8 cellular contexts compared by ENCODE assay signal in the genomic region with DNA sequence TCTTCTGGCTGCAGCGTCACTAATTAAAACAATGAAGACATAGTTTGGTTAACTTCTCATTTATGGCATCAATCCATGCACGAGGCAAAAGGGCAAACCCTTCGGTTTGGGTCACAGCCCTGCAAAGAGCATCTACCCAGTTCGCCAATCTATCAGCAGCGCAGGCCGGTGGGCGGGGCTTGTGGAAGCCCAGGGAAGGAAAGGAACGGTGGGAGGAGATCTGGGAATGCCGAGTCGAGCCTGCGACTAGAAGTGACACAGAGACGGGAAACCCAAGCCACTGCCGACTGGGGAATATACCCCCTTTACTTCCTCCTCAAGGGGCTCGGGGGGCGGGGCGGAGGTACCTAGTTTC. TPM values are rescaled to one million over a fixed set of nuclear protein-coding genes. Genes with fewer than 3 reads are reported as not detected.
DNase-seq lines count a peak whose midpoint lies in the region; ATAC-seq and TF ChIP-seq lines count a peak whose summit lies in the region.

No MANE protein-coding gene starts in this region.

- WGBS in thymus, result under 1% methylated on average over 16 of the region's 16 CpGs

- H3K36me3 Mint-ChIP-seq in activated naive CD4-positive, alpha-beta T cell treated with anti-CD3 and anti-CD28 coated beads, Interleukin-2, amount 10 ng/mL, durations not matched to agents 7 days and 5 days, result peaks cover 3% of the 10 kb centered on the region

- CTCF ChIA-PET in OCI-LY7 (lab: Charles Lee; ENCODE audit: unreplicated experiment), result no interaction called here
- CTCF ChIA-PET in activated naive CD4-positive, alpha-beta T cell treated with anti-CD3 and anti-CD28 coated beads, Interleukin-2, amount 10 ng/mL, durations not matched to agents 7 days and 5 days (lab: Charles Lee), result interaction anchor here (1.2 kb wide), 1 partner anchor 377 kb away, joined by 4 read pairs; a partner anchor contains a TSS

- H3K27ac Mint-ChIP-seq in activated naive CD4-positive, alpha-beta T cell treated with anti-CD3 and anti-CD28 coated beads, Interleukin-2, amount 10 ng/mL, durations not matched to agents 7 days and 5 days, result peak overlapping the region; percentile 97

- BruUV-seq in OCI-LY7 (replicated peaks; lab: Mats Ljungman, UMichigan), result no TSS peak

- H3K4me3 ChIP-seq in HUES6 (ENCODE audit: low read depth, low read length), result peak overlapping the region; percentile 93
- H3K4me3 ChIP-seq in OCI-LY7 (ENCODE audit: low read depth, low read length, poor library complexity, severe bottlenecking), result peak overlapping the region; percentile 85
- H3K4me3 ChIP-seq in thymus (ENCODE audit: low read length), result peak overlapping the region; percentile 68

- no peak for TF ChIP-seq CTCF in OCI-LY7 (conservative IDR thresholded peaks at IDR 0.05; ENCODE audit: low read length)

- peaks cover 43% of the 10 kb centered on the region for H3K4me1 Mint-ChIP-seq in activated naive CD4-positive, alpha-beta T cell treated with anti-CD3 and anti-CD28 coated beads, Interleukin-2, amount 10 ng/mL, durations not matched to agents 7 days and 5 days

- no peaks in the 10 kb centered on the region for H3K9me3 Mint-ChIP-seq in activated naive CD4-positive, alpha-beta T cell treated with anti-CD3 and anti-CD28 coated beads, Interleukin-2, amount 10 ng/mL, durations not matched to agents 7 days and 5 days

- intact Hi-C loops in OCI-LY7 (cut with micrococcal nuclease; ENCODE audit: unreplicated experiment), result loop anchor here (2.0 kb wide), 1 partner anchor 183 kb away; a partner anchor contains a TSS

- no peaks in the 10 kb centered on the region for H4K20me1 ChIP-seq in OCI-LY7 (ENCODE audit: insufficient read depth, low read length)

- peak; percentile 32 for ATAC-seq in GM21528 (IDR thresholded peaks at IDR 0.05; ENCODE audit: low FRiP score, unreplicated experiment)

- H3K36me3 ChIP-seq in HUES6 (ENCODE audit: control insufficient read depth, insufficient read depth, low read length) (no peaks in the 10 kb centered on the region), OCI-LY7 (ENCODE audit: insufficient read depth, low read length) (no peaks in the 10 kb centered on the region), thymus (ENCODE audit: control insufficient read depth, insufficient read depth) (no peaks in the 10 kb centered on the region)

- H3K27ac ChIP-seq in HUES6 (ENCODE audit: low read depth, low read length) (peak overlapping the region; percentile 85), OCI-LY7 (ENCODE audit: low read depth, low read length, poor library complexity, severe bottlenecking) (peak overlapping the region; percentile 42), thymus (ENCODE audit: low read depth) (peak overlapping the region; percentile 81)

- no peaks in the 10 kb centered on the region for H3K9me3 ChIP-seq in HUES6 (ENCODE audit: control insufficient read depth, insufficient read depth, low read depth, low read length)
- no peaks in the 10 kb centered on the region for H3K9me3 ChIP-seq in OCI-LY7 (ENCODE audit: low read length)
- H3K9me3 ChIP-seq in thymus (ENCODE audit: control insufficient read depth), result no peaks in the 10 kb centered on the region

- no peaks in the 10 kb centered on the region for H3K9me2 ChIP-seq in OCI-LY7 (ENCODE audit: insufficient read depth, low read length)

- peaks cover 22% of the 10 kb centered on the region for H3K4me1 ChIP-seq in HUES6 (ENCODE audit: control insufficient read depth, insufficient read depth, low read length)
- H3K4me1 ChIP-seq in OCI-LY7 (ENCODE audit: insufficient read depth, low read length, poor library complexity, severe bottlenecking), result peaks cover 24% of the 10 kb centered on the region
- H3K4me1 ChIP-seq in thymus (ENCODE audit: control insufficient read depth, insufficient read depth, low read length), result no peaks in the 10 kb centered on the region

- H3K79me2 ChIP-seq in OCI-LY7 (ENCODE audit: insufficient read depth, low read depth, low read length), result peaks cover 24% of the 10 kb centered on the region

- H3K4me2 ChIP-seq in OCI-LY7 (ENCODE audit: low read length), result peak overlapping the region; percentile 85

- DNase-seq in DMS153 (lab: John Stamatoyannopoulos, UW) (peak; percentile 73), OCI-LY7 (ENCODE audit: low spot score) (peak; percentile 59), glomerular visceral epithelial cell (ENCODE audit: extremely low spot score) (peak; percentile 75), non-pigmented ciliary epithelial cell (ENCODE audit: low read depth) (peak; percentile 28)
- DNase-seq in activated naive CD4-positive, alpha-beta T cell treated with anti-CD3 and anti-CD28 coated beads, Interleukin-2, amount 10 ng/mL, durations not matched to agents 7 days and 5 days, result peak; percentile 67

- H2AFZ ChIP-seq in OCI-LY7 (ENCODE audit: low read length), result peak overlapping the region; percentile 98

- peaks cover 11% of the 10 kb centered on the region for H3K27me3 Mint-ChIP-seq in activated naive CD4-positive, alpha-beta T cell treated with anti-CD3 and anti-CD28 coated beads, Interleukin-2, amount 10 ng/mL, durations not matched to agents 7 days and 5 days

- no peaks in the 10 kb centered on the region for H3K27me3 ChIP-seq in HUES6 (ENCODE audit: control insufficient read depth, insufficient read depth, low read length)
- no peaks in the 10 kb centered on the region for H3K27me3 ChIP-seq in thymus (ENCODE audit: control insufficient read depth, insufficient read depth)

- peak overlapping the region; percentile 99 for H3K4me3 Mint-ChIP-seq in activated naive CD4-positive, alpha-beta T cell treated with anti-CD3 and anti-CD28 coated beads, Interleukin-2, amount 10 ng/mL, durations not matched to agents 7 days and 5 days

- H3K9ac ChIP-seq in HUES6 (ENCODE audit: low read length), result peak overlapping the region; percentile 98

- POLR2A ChIA-PET in OCI-LY7 (lab: Charles Lee), result interaction anchor here (0.6 to 1.0 kb wide), 3 partner anchors 9 to 352 kb away, joined by 3 to 4 read pairs (median 4); no protein-coding TSS in a partner anchor

RNA-seq across cellular contexts. Expression of a gene that starts 0.5 kb away (rescaled TPM):
- 16.2 and 20.6 TPM in 2 replicates for total RNA-seq in OCI-LY7 (2014; rRNA removed; shearing (Covaris generic))
- 20.4 and 22.2 TPM in 2 replicates for total RNA-seq in OCI-LY7 (2022)
- polyA plus RNA-seq in thymus, result 9.9 TPM

Comparison
In these comparisons a context has a peak if more than half of its experiments do, and no peak if none do; other contexts are left out.
1. Peak in every context shown above with its lines: DNase-seq, ATAC-seq, H3K4me3 ChIP-seq and H3K27ac ChIP-seq.